ENCODE assay signal across 4 cellular contexts in genomic region chr12:50855679-50856078, GRCh38. TPM values are rescaled to one million over a fixed set of nuclear protein-coding genes. Genes with fewer than 3 reads are reported as not detected.
"Had no signal": no experiment of that assay in that cellular context is flagged by ENCODE, and none has a peak within 500 bp of the region (broad histone marks: within the 10 kb centered on the region; RNA-seq: fewer than 3 reads in every experiment).

No MANE protein-coding gene starts in this region.

RNA-seq across cellular contexts. Expression of gene TMPRSS12, which starts 13.0 kb away (rescaled TPM):
- total RNA-seq: LHCN-M2, M059J, MCF 10A, NCI-H460 had no signal
